In genomic region chr19:5805465-5806132, GRCh38 we compare ENCODE assay signal across 1 cellular context.
TF ChIP-seq lines count a peak whose summit lies in the region.

No MANE protein-coding gene starts in this region.

TF ChIP-seq in K562, 482 proteins besides CTCF, POLR2A, EP300 and RAD21 (continued from another document and continues in another):
- TF ChIP-seq ZBTB40 (IDR thresholded peaks at IDR 0.05) (0 out of 2 replicates have a peak, but pooled peaks have one; percentile 28), ZBTB40 (CRISPR knock-in tag; IDR thresholded peaks at IDR 0.05) (no peak), CBFA2T3 (IDR thresholded peaks at IDR 0.05) (no peak), SLC30A9 (CRISPR knock-in tag; IDR thresholded peaks at IDR 0.05) (no peak), SIN3B (IDR thresholded peaks at IDR 0.05; ENCODE audit: low read depth) (no peak), XRCC4 (IDR thresholded peaks at IDR 0.05; ENCODE audit: extremely low read depth, insufficient read depth, insufficient read length) (no peak), HDAC8 (tag; IDR thresholded peaks at IDR 0.05) (no peak), ZNF239 (CRISPR knock-in tag; IDR thresholded peaks at IDR 0.05) (no peak), ARID3B (CRISPR knock-in tag; IDR thresholded peaks at IDR 0.05; ENCODE audit: borderline replicate concordance) (no peak), ZNF263 (CRISPR knock-in tag; IDR thresholded peaks at IDR 0.05; ENCODE audit: borderline replicate concordance) (no peak), MTA2 (IDR thresholded peaks at IDR 0.05; ENCODE audit: low read depth) (no peak), GATAD2B (IDR thresholded peaks at IDR 0.05; ENCODE audit: borderline replicate concordance) (no peak), SREBF2 (CRISPR knock-in tag; IDR thresholded peaks at IDR 0.05) (no peak), AFF1 (IDR thresholded peaks at IDR 0.05; ENCODE audit: low read depth in 1 of 2, partially characterized antibody in 2 of 2) (no peak), ZNF444 (CRISPR knock-in tag; IDR thresholded peaks at IDR 0.05) (no peak), FOXP4 (CRISPR knock-in tag; IDR thresholded peaks at IDR 0.05; ENCODE audit: borderline replicate concordance) (0 out of 2 replicates have a peak, but pooled peaks have one; percentile 32), MTA3 (IDR thresholded peaks at IDR 0.05; ENCODE audit: borderline replicate concordance) (no peak), LCOR (CRISPR knock-in tag; IDR thresholded peaks at IDR 0.05) (no peak), ELF1 (tag; IDR thresholded peaks at IDR 0.05) (no peak)
- TF ChIP-seq, protein P1, sequence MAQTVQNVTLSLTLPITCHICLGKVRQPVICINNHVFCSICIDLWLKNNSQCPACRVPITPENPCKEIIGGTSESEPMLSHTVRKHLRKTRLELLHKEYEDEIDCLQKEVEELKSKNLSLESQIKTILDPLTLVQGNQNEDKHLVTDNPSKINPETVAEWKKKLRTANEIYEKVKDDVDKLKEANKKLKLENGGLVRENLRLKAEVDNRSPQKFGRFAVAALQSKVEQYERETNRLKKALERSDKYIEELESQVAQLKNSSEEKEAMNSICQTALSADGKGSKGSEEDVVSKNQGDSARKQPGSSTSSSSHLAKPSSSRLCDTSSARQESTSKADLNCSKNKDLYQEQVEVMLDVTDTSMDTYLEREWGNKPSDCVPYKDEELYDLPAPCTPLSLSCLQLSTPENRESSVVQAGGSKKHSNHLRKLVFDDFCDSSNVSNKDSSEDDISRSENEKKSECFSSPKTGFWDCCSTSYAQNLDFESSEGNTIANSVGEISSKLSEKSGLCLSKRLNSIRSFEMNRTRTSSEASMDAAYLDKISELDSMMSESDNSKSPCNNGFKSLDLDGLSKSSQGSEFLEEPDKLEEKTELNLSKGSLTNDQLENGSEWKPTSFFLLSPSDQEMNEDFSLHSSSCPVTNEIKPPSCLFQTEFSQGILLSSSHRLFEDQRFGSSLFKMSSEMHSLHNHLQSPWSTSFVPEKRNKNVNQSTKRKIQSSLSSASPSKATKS (CRISPR knock-in tag; IDR thresholded peaks at IDR 0.05) = no peak
- TF ChIP-seq, protein P2, sequence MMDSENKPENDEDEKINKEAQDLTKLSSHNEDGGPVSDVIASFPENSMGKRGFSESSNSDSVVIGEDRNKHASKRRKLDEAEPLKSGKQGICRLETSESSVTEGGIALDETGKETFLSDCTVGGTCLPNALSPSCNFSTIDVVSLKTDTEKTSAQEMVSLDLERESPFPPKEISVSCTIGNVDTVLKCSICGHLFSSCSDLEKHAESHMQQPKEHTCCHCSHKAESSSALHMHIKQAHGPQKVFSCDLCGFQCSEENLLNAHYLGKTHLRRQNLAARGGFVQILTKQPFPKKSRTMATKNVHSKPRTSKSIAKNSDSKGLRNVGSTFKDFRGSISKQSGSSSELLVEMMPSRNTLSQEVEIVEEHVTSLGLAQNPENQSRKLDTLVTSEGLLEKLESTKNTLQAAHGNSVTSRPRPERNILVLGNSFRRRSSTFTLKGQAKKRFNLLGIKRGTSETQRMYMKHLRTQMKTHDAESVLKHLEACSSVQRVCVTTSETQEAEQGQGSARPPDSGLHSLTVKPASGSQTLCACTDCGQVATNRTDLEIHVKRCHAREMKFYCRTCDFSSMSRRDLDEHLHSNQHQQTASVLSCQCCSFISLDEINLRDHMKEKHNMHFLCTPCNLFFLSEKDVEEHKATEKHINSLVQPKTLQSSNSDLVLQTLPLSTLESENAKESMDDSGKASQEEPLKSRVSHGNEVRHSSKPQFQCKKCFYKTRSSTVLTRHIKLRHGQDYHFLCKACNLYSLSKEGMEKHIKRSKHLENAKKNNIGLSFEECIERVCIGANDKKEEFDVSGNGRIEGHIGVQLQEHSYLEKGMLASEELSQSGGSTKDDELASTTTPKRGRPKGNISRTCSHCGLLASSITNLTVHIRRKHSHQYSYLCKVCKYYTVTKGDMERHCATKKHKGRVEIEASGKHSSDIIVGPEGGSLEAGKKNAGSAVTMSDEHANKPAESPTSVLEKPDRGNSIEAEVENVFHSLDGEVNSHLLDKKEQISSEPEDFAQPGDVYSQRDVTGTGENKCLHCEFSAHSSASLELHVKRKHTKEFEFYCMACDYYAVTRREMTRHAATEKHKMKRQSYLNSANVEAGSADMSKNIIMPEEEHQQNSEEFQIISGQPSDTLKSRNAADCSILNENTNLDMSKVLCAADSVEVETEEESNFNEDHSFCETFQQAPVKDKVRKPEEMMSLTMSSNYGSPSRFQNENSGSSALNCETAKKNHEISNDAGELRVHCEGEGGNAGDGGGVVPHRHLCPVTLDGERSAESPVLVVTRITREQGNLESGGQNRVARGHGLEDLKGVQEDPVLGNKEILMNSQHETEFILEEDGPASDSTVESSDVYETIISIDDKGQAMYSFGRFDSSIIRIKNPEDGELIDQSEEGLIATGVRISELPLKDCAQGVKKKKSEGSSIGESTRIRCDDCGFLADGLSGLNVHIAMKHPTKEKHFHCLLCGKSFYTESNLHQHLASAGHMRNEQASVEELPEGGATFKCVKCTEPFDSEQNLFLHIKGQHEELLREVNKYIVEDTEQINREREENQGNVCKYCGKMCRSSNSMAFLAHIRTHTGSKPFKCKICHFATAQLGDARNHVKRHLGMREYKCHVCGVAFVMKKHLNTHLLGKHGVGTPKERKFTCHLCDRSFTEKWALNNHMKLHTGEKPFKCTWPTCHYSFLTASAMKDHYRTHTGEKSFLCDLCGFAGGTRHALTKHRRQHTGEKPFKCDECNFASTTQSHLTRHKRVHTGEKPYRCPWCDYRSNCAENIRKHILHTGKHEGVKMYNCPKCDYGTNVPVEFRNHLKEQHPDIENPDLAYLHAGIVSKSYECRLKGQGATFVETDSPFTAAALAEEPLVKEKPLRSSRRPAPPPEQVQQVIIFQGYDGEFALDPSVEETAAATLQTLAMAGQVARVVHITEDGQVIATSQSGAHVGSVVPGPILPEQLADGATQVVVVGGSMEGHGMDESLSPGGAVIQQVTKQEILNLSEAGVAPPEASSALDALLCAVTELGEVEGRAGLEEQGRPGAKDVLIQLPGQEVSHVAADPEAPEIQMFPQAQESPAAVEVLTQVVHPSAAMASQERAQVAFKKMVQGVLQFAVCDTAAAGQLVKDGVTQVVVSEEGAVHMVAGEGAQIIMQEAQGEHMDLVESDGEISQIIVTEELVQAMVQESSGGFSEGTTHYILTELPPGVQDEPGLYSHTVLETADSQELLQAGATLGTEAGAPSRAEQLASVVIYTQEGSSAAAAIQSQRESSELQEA (IDR thresholded peaks at IDR 0.05; ENCODE audit: low read depth) = no peak
- TF ChIP-seq, protein P3, sequence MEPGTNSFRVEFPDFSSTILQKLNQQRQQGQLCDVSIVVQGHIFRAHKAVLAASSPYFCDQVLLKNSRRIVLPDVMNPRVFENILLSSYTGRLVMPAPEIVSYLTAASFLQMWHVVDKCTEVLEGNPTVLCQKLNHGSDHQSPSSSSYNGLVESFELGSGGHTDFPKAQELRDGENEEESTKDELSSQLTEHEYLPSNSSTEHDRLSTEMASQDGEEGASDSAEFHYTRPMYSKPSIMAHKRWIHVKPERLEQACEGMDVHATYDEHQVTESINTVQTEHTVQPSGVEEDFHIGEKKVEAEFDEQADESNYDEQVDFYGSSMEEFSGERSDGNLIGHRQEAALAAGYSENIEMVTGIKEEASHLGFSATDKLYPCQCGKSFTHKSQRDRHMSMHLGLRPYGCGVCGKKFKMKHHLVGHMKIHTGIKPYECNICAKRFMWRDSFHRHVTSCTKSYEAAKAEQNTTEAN (CRISPR knock-in tag; IDR thresholded peaks at IDR 0.05) = no peak
